ENCODE assay signal across 12 cellular contexts in genomic region chr14:85535316-85535715, GRCh38. TPM values are rescaled to one million over a fixed set of nuclear protein-coding genes. Genes with fewer than 3 reads are reported as not detected.
DNase-seq lines count a peak whose midpoint lies in the region; ATAC-seq and TF ChIP-seq lines count a peak whose summit lies in the region.
"Had no signal": no experiment of that assay in that cellular context is flagged by ENCODE, and none has a peak within 500 bp of the region (broad histone marks: within the 10 kb centered on the region; RNA-seq: fewer than 3 reads in every experiment).

No MANE protein-coding gene starts in this region.

- H2AFZ ChIP-seq in neural cell (ENCODE audit: low read depth, low read length), result no peak overlapping the region

- H3K27me3 ChIP-seq in heart right ventricle, result peaks cover 0 to 60% (median 47%) of the 10 kb centered on the region in 7 donors
- no peaks in the 10 kb centered on the region for H3K27me3 ChIP-seq in right atrium auricular region
- peaks cover 46% of the 10 kb centered on the region for H3K27me3 ChIP-seq in neural cell (ENCODE audit: insufficient read depth, low read depth, low read length)
- H3K27me3 ChIP-seq in upper lobe of right lung, result peaks cover 42% of the 10 kb centered on the region

- peaks cover 2% of the 10 kb centered on the region for H3F3A ChIP-seq in neural cell (ENCODE audit: insufficient read depth, low read length, poor library complexity, severe bottlenecking)

- TF ChIP-seq CTCF in heart right ventricle (IDR thresholded peaks at IDR 0.05), result no peak
- no peak for TF ChIP-seq CTCF in right atrium auricular region (IDR thresholded peaks at IDR 0.05)
- no peak for TF ChIP-seq CTCF in epithelial cell of esophagus (IDR thresholded peaks at IDR 0.05; ENCODE audit: insufficient read depth, low read depth, low read length, missing control alignments)
- no peak for TF ChIP-seq CTCF in neural cell (IDR thresholded peaks at IDR 0.05; ENCODE audit: poor library complexity, severe bottlenecking)
- no peak for TF ChIP-seq CTCF in upper lobe of right lung (IDR thresholded peaks at IDR 0.05)

- no peak for TF ChIP-seq EP300 in neural cell (conservative IDR thresholded peaks at IDR 0.05; ENCODE audit: poor library complexity, severe bottlenecking)

- H3K79me2 ChIP-seq in neural cell (replicated peaks; ENCODE audit: insufficient read depth, low read length), result peaks cover 14% of the 10 kb centered on the region

- DNase-seq in heart right ventricle (no peak), right atrium auricular region (ENCODE audit: low spot score) (no peak), epithelial cell of esophagus (ENCODE audit: low read depth) (no peak), upper lobe of right lung (no peak), MV-4-11 (lab: John Stamatoyannopoulos, UW) (no peak), SIG-M5 (lab: John Stamatoyannopoulos, UW) (no peak), NCI-H82 treated with DMSO at 0.1 percent for 48 hours (lab: John Stamatoyannopoulos, UW; ENCODE audit: unreplicated experiment) (no peak)
- DNase-seq: activated T-cell treated with anti-CD3 and anti-CD28 coated beads, Interleukin-2, amount 50 U/mL, for 4 hours; cortex of kidney had no signal

- ATAC-seq in heart right ventricle, result no peak
- ATAC-seq in upper lobe of right lung, result no peak
- ATAC-seq: activated T-cell treated with anti-CD3 and anti-CD28 coated beads, Interleukin-2, amount 50 U/mL, for 4 hours; Panc1 had no signal

- H4K20me1 ChIP-seq in neural cell (ENCODE audit: insufficient read depth), result no peaks in the 10 kb centered on the region

- H3K4me3 ChIP-seq in heart right ventricle (peak overlapping the region in 6 of 10 donors; percentile 61 to 68 (median 65)), right atrium auricular region (peak overlapping the region in 1 of 2 donors; percentile 63), epithelial cell of esophagus (ENCODE audit: low read length) (peak overlapping the region; percentile 88), neural cell (ENCODE audit: low read length) (peak overlapping the region; percentile 85), upper lobe of right lung (peak overlapping the region; percentile 54)

- peak overlapping the region; percentile 64 for H3K9ac ChIP-seq in neural cell (ENCODE audit: low read length)

- WGBS in heart right ventricle, 2 donors, result 63% methylated on average over 6 of the region's 6 CpGs

- H3K36me3 ChIP-seq in heart right ventricle (no peaks in the 10 kb centered on the region), right atrium auricular region (no peaks in the 10 kb centered on the region), neural cell (ENCODE audit: insufficient read depth, low read length) (no peaks in the 10 kb centered on the region), upper lobe of right lung (no peaks in the 10 kb centered on the region)

- intact Hi-C loops in heart right ventricle (cut with DNase I), result loop anchor here in 4 of 10 donors (10.0 kb wide), 3 partner anchors 131 to 1531 kb away; no protein-coding TSS in a partner anchor
- intact Hi-C loops in upper lobe of right lung (cut with DNase I), result no loop called here

- H3K4me1 ChIP-seq in heart right ventricle (peaks cover 8 to 42% (median 30%) of the 10 kb centered on the region in 9 donors), right atrium auricular region (peaks cover 0 to 29% of the 10 kb centered on the region in 2 donors), upper lobe of right lung (peaks cover 23% of the 10 kb centered on the region)

- H3K27ac ChIP-seq in heart right ventricle (peak overlapping the region in 1 of 10 donors; percentile 12), right atrium auricular region (peak overlapping the region in 1 of 2 donors; percentile 8), neural cell (ENCODE audit: low read length) (no peak overlapping the region), upper lobe of right lung (no peak overlapping the region)
- H3K27ac ChIP-seq: VCaP had no signal

- H3K9me3 ChIP-seq in heart right ventricle (no peaks in the 10 kb centered on the region), right atrium auricular region (no peaks in the 10 kb centered on the region), neural cell (ENCODE audit: low read length) (no peaks in the 10 kb centered on the region), upper lobe of right lung (no peaks in the 10 kb centered on the region)

- no peak for TF ChIP-seq RAD21 in neural cell (conservative IDR thresholded peaks at IDR 0.05)

- peak overlapping the region; percentile 58 for H3K4me2 ChIP-seq in neural cell (ENCODE audit: low read length)

- no peaks in the 10 kb centered on the region for H3K9me2 ChIP-seq in neural cell (ENCODE audit: insufficient read depth, low read length)

TF ChIP-seq in neural cell, 6 proteins besides CTCF, POLR2A, EP300 and RAD21:
- TF ChIP-seq EZH2 (IDR thresholded peaks at IDR 0.05; ENCODE audit: borderline replicate concordance, insufficient read depth, low read length, poor library complexity, severe bottlenecking) (no peak), TAF1 (IDR thresholded peaks at IDR 0.05; ENCODE audit: low read depth) (no peak), REST (IDR thresholded peaks at IDR 0.05; ENCODE audit: borderline replicate concordance) (no peak), SMC3 (conservative IDR thresholded peaks at IDR 0.05; ENCODE audit: poor library complexity) (no peak), MXI1 (conservative IDR thresholded peaks at IDR 0.05; ENCODE audit: poor library complexity, severe bottlenecking) (no peak), POLR2AphosphoS5 (IDR thresholded peaks at IDR 0.05) (no peak)

RNA-seq across cellular contexts. Expression of gene FLRT2, which starts 5.4 kb away (rescaled TPM):
- total RNA-seq in heart right ventricle (1 to 10 TPM; 1.5 to 7.5 (median 3.4) TPM), right atrium auricular region (10 to 100 TPM; 10.3 to 11.9 TPM), upper lobe of right lung (13.3 TPM)
- polyA plus RNA-seq in heart right ventricle (1 to 10 TPM; 1.1 to 1.5 TPM), neural cell (3.9 and 5.1 TPM in 2 replicates)
- 19.0 and 27.2 TPM in 2 replicates for polyA minus RNA-seq in neural cell
